In the genomic region with DNA sequence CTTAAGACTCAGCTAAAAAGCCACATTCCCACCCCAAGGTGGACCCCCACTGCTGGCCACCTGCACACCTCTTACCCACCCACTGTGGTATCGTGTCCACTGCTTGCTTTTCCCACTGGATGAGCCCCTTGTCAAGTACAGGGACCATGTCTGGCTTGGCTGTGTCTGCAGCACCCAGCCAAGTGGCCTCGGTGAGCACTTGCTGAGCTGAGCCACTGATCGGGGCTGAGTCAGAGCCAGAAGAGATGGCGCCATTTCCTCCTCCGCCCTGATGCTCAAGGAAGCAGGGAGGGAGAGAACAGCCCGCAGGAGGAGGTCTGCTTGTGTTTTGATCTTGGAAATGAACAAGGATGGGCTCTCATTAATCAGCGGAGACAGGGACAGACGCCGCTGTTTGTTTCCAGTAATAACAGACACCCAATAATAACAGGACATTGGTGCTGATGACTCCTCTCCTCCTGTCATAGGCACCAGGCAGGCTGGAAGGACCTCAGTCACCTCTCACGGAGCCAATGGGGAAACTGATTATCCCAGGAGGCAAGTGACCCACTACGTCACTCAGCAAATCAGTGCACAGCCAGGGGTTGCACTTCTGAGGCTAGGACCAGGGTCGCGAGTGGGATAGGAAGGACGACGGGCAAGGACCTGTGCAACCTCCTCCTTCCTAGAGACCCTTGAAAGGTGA, we compare ENCODE assay signal across 14 cellular contexts.
DNase-seq lines count a peak whose midpoint lies in the region; ATAC-seq, FAIRE-seq and TF ChIP-seq lines count a peak whose summit lies in the region.
"Had no signal": no experiment of that assay in that cellular context is flagged by ENCODE, and none has a peak within 500 bp of the region (broad histone marks: within the 10 kb centered on the region; RNA-seq: fewer than 3 reads in every experiment).

No MANE protein-coding gene starts in this region.

- no peak overlapping the region for H3K27ac Mint-ChIP-seq in astrocyte (ENCODE audit: unreplicated experiment)
- H3K27ac Mint-ChIP-seq: B cell; stimulated activated effector memory CD8-positive, alpha-beta T cell treated with anti-CD3 and anti-CD28 coated beads, Interleukin-12 subunit alpha, Interleukin-12 subunit beta, amount 100 ng/mL, for 72 hours had no signal

- no TSS peak for BruUV-seq in HepG2 (replicated peaks; lab: Mats Ljungman, UMichigan)

- peak; percentile 13 to 33 (median 25) for DNase-seq in right lobe of liver
- DNase-seq in HepG2 (ENCODE audit: low spot score): no peak
- peak; percentile 5 for DNase-seq in astrocyte (ENCODE audit: low read depth)
- peak; percentile 37 for DNase-seq in islet precursor cell
- DNase-seq in aorta: peak; percentile 21 to 43
- DNase-seq in iPS-NIHi11 (ENCODE audit: low spot score): no peak
- DNase-seq in SJCRH30: no peak
- DNase-seq: activated CD4-positive, CD25-positive, alpha-beta regulatory T cell; foreskin melanocyte; NCI-H2171 treated with DMSO at 0.1 percent for 48 hours had no signal

- TF ChIP-seq POLR2A in right lobe of liver (IDR thresholded peaks at IDR 0.05) (no peak), HepG2 (IDR thresholded peaks at IDR 0.05; ENCODE audit: insufficient read depth in 1 of 2, low read depth in 2 of 2, low read length in 2 of 2) (no peak)

- H3K36me3 Mint-ChIP-seq in astrocyte (ENCODE audit: low read depth, unreplicated experiment): peaks cover 4% of the 10 kb centered on the region
- H3K36me3 Mint-ChIP-seq: stimulated activated effector memory CD8-positive, alpha-beta T cell treated with anti-CD3 and anti-CD28 coated beads, Interleukin-12 subunit alpha, Interleukin-12 subunit beta, amount 100 ng/mL, for 72 hours had no signal

- ATAC-seq in right lobe of liver (peak in 1 of 4 donors; percentile 57), HepG2 (no peak), aorta (ENCODE audit: low FRiP score) (no peak), GM18868 (IDR thresholded peaks at IDR 0.05; ENCODE audit: unreplicated experiment) (no peak)
- ATAC-seq: stimulated activated effector memory CD8-positive, alpha-beta T cell treated with anti-CD3 and anti-CD28 coated beads, Interleukin-12 subunit alpha, Interleukin-12 subunit beta, amount 100 ng/mL, for 72 hours had no signal

- in situ Hi-C loops in HepG2 (cut with HindIII; ENCODE audit: extremely low pct_ligation_motif_present, low pct_unique_long_range_greater_than_20kb): no loop called here

- H3K9ac ChIP-seq in HepG2 (ENCODE audit: insufficient read depth, low read depth, low read length): no peak overlapping the region
- H3K9ac ChIP-seq in astrocyte (ENCODE audit: low read length): no peak overlapping the region

- H3K27me3 ChIP-seq in right lobe of liver: no peaks in the 10 kb centered on the region
- H3K27me3 ChIP-seq in HepG2 (ENCODE audit: control insufficient read depth in 1 of 2, insufficient read depth in 2 of 2, low read length in 2 of 2): peaks cover 6 to 66% of the 10 kb centered on the region in 2 experiments; a peak in 4 of 5 replicates
- peaks cover 23% of the 10 kb centered on the region for H3K27me3 ChIP-seq in astrocyte (ENCODE audit: insufficient read depth, low read length)
- H3K27me3 ChIP-seq in aorta (ENCODE audit: control insufficient read depth in 1 of 2, insufficient read depth in 2 of 2, low read length in 1 of 2): no peaks in the 10 kb centered on the region
- H3K27me3 ChIP-seq in SJCRH30: no peaks in the 10 kb centered on the region

- H3K4me2 ChIP-seq in HepG2 (ENCODE audit: low read depth, low read length) (no peak overlapping the region), astrocyte (ENCODE audit: low read length) (no peak overlapping the region)

- H3K9me3 Mint-ChIP-seq in astrocyte (ENCODE audit: unreplicated experiment): peaks cover 5% of the 10 kb centered on the region
- H3K9me3 Mint-ChIP-seq: stimulated activated effector memory CD8-positive, alpha-beta T cell treated with anti-CD3 and anti-CD28 coated beads, Interleukin-12 subunit alpha, Interleukin-12 subunit beta, amount 100 ng/mL, for 72 hours had no signal

- no peak overlapping the region for H3K27ac ChIP-seq in right lobe of liver
- no peak overlapping the region for H3K27ac ChIP-seq in HepG2 (ENCODE audit: extremely low read length, insufficient read depth, low read length)
- no peak overlapping the region for H3K27ac ChIP-seq in astrocyte (ENCODE audit: low read depth, low read length)
- H3K27ac ChIP-seq in aorta (ENCODE audit: low read depth in 1 of 2, low read length in 2 of 2): no peak overlapping the region
- H3K27ac ChIP-seq in SJCRH30: no peak overlapping the region

- H2AFZ ChIP-seq in HepG2 (ENCODE audit: low read length) (no peak overlapping the region), astrocyte (ENCODE audit: low read depth, low read length) (no peak overlapping the region)

- H3K4me3 Mint-ChIP-seq in astrocyte (ENCODE audit: unreplicated experiment): no peak overlapping the region
- H3K4me3 Mint-ChIP-seq: B cell; stimulated activated effector memory CD8-positive, alpha-beta T cell treated with anti-CD3 and anti-CD28 coated beads, Interleukin-12 subunit alpha, Interleukin-12 subunit beta, amount 100 ng/mL, for 72 hours had no signal

- TF ChIP-seq CTCF in right lobe of liver (IDR thresholded peaks at IDR 0.05): no peak
- no peak for TF ChIP-seq CTCF in HepG2 (CRISPR knock-in tag; IDR thresholded peaks at IDR 0.05)
- no peak for TF ChIP-seq CTCF in astrocyte (IDR thresholded peaks at IDR 0.05; ENCODE audit: insufficient read depth, low read depth, low read length)

- H3K79me2 ChIP-seq in HepG2 (ENCODE audit: insufficient read depth, low read length) (no peaks in the 10 kb centered on the region), astrocyte (ENCODE audit: insufficient read depth, low read length) (no peaks in the 10 kb centered on the region)

- H3K9me3 ChIP-seq in right lobe of liver: no peaks in the 10 kb centered on the region
- no peaks in the 10 kb centered on the region for H3K9me3 ChIP-seq in HepG2 (ENCODE audit: low read length)
- H3K9me3 ChIP-seq in astrocyte (ENCODE audit: insufficient read depth, low read depth, low read length): no peaks in the 10 kb centered on the region
- no peaks in the 10 kb centered on the region for H3K9me3 ChIP-seq in aorta (ENCODE audit: control insufficient read depth, low read length)
- H3K9me3 ChIP-seq in SJCRH30 (replicated peaks): 0 out of 2 replicates have a peak, but pooled peaks cover 5% of the 10 kb centered on the region
- H3K9me3 ChIP-seq: HAP-1 had no signal

- H3K36me3 ChIP-seq in right lobe of liver: no peaks in the 10 kb centered on the region
- H3K36me3 ChIP-seq in HepG2 (replicated peaks in 1 of 2; ENCODE audit: control insufficient read depth in 1 of 2, insufficient read depth in 2 of 2, low read length in 2 of 2): no peaks in the 10 kb centered on the region
- H3K36me3 ChIP-seq in astrocyte (ENCODE audit: insufficient read depth, low read length): no peaks in the 10 kb centered on the region
- H3K36me3 ChIP-seq in aorta (ENCODE audit: control insufficient read depth in 1 of 2, insufficient read depth in 2 of 2, low read length in 1 of 2): no peaks in the 10 kb centered on the region
- H3K36me3 ChIP-seq in SJCRH30: no peaks in the 10 kb centered on the region
- H3K36me3 ChIP-seq: HAP-1 had no signal

- POLR2A ChIA-PET in HepG2 (lab: Yijun Ruan, JAX): no interaction called here

- no peaks in the 10 kb centered on the region for H3K4me1 ChIP-seq in right lobe of liver
- H3K4me1 ChIP-seq in HepG2 (ENCODE audit: insufficient read depth, low read length): no peaks in the 10 kb centered on the region
- H3K4me1 ChIP-seq in astrocyte (ENCODE audit: insufficient read depth, low read length): no peaks in the 10 kb centered on the region
- H3K4me1 ChIP-seq in aorta (ENCODE audit: control insufficient read depth in 1 of 2, insufficient read depth in 2 of 2, low read length in 2 of 2): no peaks in the 10 kb centered on the region
- peaks cover 5% of the 10 kb centered on the region; the same call in 1 of the 2 replicates for H3K4me1 ChIP-seq in SJCRH30
- H3K4me1 ChIP-seq: HAP-1 had no signal

- CTCF ChIA-PET in HepG2 (lab: Yijun Ruan, JAX; ENCODE audit: low intra/inter-chr PET ratio, low total read pairs): no interaction called here

- FAIRE-seq in HepG2 (lab: Jason Lieb, UNC) (no peak), astrocyte (lab: Jason Lieb, UNC) (no peak)

- H3K4me3 ChIP-seq in right lobe of liver (no peak overlapping the region), HepG2 (replicated peaks in 1 of 3; ENCODE audit: insufficient read depth in 1 of 3, low read depth in 2 of 3, low read length in 3 of 3) (no peak overlapping the region), astrocyte (ENCODE audit: insufficient read depth, low read depth, low read length) (no peak overlapping the region), aorta (ENCODE audit: low read length in 2 of 2) (no peak overlapping the region), SJCRH30 (no peak overlapping the region)
- H3K4me3 ChIP-seq: HAP-1 had no signal

- TF ChIP-seq EP300 in HepG2 (IDR thresholded peaks at IDR 0.05; ENCODE audit: low read depth in 2 of 2, low read length in 2 of 2) (no peak), HepG2 (CRISPR knock-in tag; IDR thresholded peaks at IDR 0.05; ENCODE audit: borderline replicate concordance) (no peak)

- no peak for TF ChIP-seq RAD21 in HepG2 (CRISPR knock-in tag; IDR thresholded peaks at IDR 0.05)

- H3K27me3 Mint-ChIP-seq in astrocyte (ENCODE audit: low read depth, unreplicated experiment): peaks cover 77% of the 10 kb centered on the region

- H3K4me1 Mint-ChIP-seq in astrocyte (ENCODE audit: low read depth, unreplicated experiment): no peaks in the 10 kb centered on the region
- H3K4me1 Mint-ChIP-seq: B cell had no signal

- intact Hi-C loops in right lobe of liver (cut with DNase I) (no loop called here), HepG2 (cut with micrococcal nuclease; ENCODE audit: unreplicated experiment) (no loop called here), aorta (cut with DNase I) (no loop called here)

- WGBS in right lobe of liver (ENCODE audit: insufficient coverage, low coverage, low lambda C conversion rate, missing lambda C conversion rate): 43% methylated on average over 12 of the region's 15 CpGs
- 25% methylated on average over 12 of the region's 15 CpGs for WGBS in HepG2 (ENCODE audit: low lambda C conversion rate)
- WGBS in aorta, 2 donors: 46 to 60% methylated on average over 15 of the region's 15 CpGs

- H4K20me1 ChIP-seq in HepG2 (ENCODE audit: insufficient read depth, low read length) (no peaks in the 10 kb centered on the region), astrocyte (ENCODE audit: insufficient read depth, low read length) (no peaks in the 10 kb centered on the region)

TF ChIP-seq in HepG2, 621 proteins besides CTCF, POLR2A, EP300 and RAD21 (continues in another document):
- TF ChIP-seq NCOR1 (IDR thresholded peaks at IDR 0.05; ENCODE audit: borderline replicate concordance, low read length) (no peak), PRPF4 (IDR thresholded peaks at IDR 0.05; ENCODE audit: low read depth, low read length, poor library complexity, severe bottlenecking) (no peak), YEATS4 (CRISPR knock-in tag; IDR thresholded peaks at IDR 0.05; ENCODE audit: borderline replicate concordance) (no peak), PHF5A (CRISPR knock-in tag; IDR thresholded peaks at IDR 0.05; ENCODE audit: low read depth, unreplicated experiment) (no peak), KDM3A (CRISPR knock-in tag; IDR thresholded peaks at IDR 0.05; ENCODE audit: low read depth) (no peak)

Comparison
In these comparisons a context has a peak if more than half of its experiments do, and no peak if none do; other contexts are left out.
1. DNase-seq: peak in right lobe of liver (3 of 3), astrocyte (single experiment), islet precursor cell (single experiment) and aorta (2 of 2); none in HepG2 (single experiment), iPS-NIHi11 (single experiment) and SJCRH30 (0 of 2).